23 cellular contexts compared by ENCODE assay signal in the genomic region with DNA sequence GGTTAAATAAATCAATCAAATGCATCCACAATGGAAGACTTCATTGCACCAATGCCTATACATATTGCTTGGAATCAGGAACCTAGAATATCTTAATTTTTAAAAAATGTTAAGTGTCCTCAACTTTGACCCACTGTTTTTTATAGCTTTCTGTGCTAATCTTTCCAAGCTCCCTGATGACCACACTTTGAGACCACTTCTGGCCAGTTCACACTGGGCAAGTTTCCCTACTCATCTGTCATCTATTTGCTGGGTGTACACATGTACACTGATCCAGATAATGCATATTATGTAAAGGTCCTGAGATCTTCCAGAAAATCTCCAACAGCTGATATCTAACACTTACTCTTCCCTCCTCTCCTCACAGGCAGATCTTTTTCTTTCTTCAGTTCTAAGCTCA. TPM values are rescaled to one million over a fixed set of nuclear protein-coding genes. Genes with fewer than 3 reads are reported as not detected.
DNase-seq lines count a peak whose midpoint lies in the region; ATAC-seq, FAIRE-seq and TF ChIP-seq lines count a peak whose summit lies in the region.
"Had no signal": no experiment of that assay in that cellular context is flagged by ENCODE, and none has a peak within 500 bp of the region (broad histone marks: within the 10 kb centered on the region; RNA-seq: fewer than 3 reads in every experiment).

No MANE protein-coding gene starts in this region.

- FAIRE-seq in HepG2 (lab: Jason Lieb, UNC) (no peak), GM12892 (lab: Jason Lieb, UNC) (no peak)
- FAIRE-seq: GM12891 had no signal

- peaks cover 8% of the 10 kb centered on the region for H3K27me3 Mint-ChIP-seq in glutamatergic neuron (ENCODE audit: unreplicated experiment)
- H3K27me3 Mint-ChIP-seq in neural crest cell (ENCODE audit: low read depth) = no peaks in the 10 kb centered on the region
- H3K27me3 Mint-ChIP-seq in stimulated activated naive CD8-positive, alpha-beta T cell treated with anti-CD3 and anti-CD28 coated beads, Interleukin-15, amount 100 ng/mL, for 72 hours = peaks cover 58% of the 10 kb centered on the region

- H3K27ac ChIP-seq in HepG2 (ENCODE audit: extremely low read length, insufficient read depth, low read length) (no peak overlapping the region), right lobe of liver (no peak overlapping the region), transverse colon (no peak overlapping the region)
- H3K27ac ChIP-seq: GM23248, SJCRH30 had no signal

- H3K4me1 Mint-ChIP-seq in glutamatergic neuron (ENCODE audit: low read depth, unreplicated experiment) = peaks cover 10% of the 10 kb centered on the region
- H3K4me1 Mint-ChIP-seq in neural crest cell = peaks cover 29% of the 10 kb centered on the region
- H3K4me1 Mint-ChIP-seq in stimulated activated naive CD8-positive, alpha-beta T cell treated with anti-CD3 and anti-CD28 coated beads, Interleukin-15, amount 100 ng/mL, for 72 hours = no peaks in the 10 kb centered on the region

- intact Hi-C loops in HepG2 (cut with micrococcal nuclease; ENCODE audit: unreplicated experiment) = loop anchor here (10.0 kb wide), 1 partner anchor 228 kb away; a partner anchor contains a TSS
- intact Hi-C loops in right lobe of liver (cut with DNase I) = no loop called here
- intact Hi-C loops in transverse colon (cut with DNase I; ENCODE audit: low total_unique reads) = no loop called here

- TF ChIP-seq RAD21 in HepG2 (CRISPR knock-in tag; IDR thresholded peaks at IDR 0.05) = no peak

- TF ChIP-seq EP300 in HepG2 (IDR thresholded peaks at IDR 0.05; ENCODE audit: low read depth in 2 of 2, low read length in 2 of 2) = no peak
- TF ChIP-seq EP300 in HepG2 (CRISPR knock-in tag; IDR thresholded peaks at IDR 0.05; ENCODE audit: borderline replicate concordance) = no peak
- TF ChIP-seq EP300 in transverse colon (IDR thresholded peaks at IDR 0.05; ENCODE audit: low read depth) = no peak

- BruUV-seq in HepG2 (replicated peaks; lab: Mats Ljungman, UMichigan) = TSS peak; percentile 7

- no peak for TF ChIP-seq CTCF in HepG2 (CRISPR knock-in tag; IDR thresholded peaks at IDR 0.05)
- no peak for TF ChIP-seq CTCF in right lobe of liver (IDR thresholded peaks at IDR 0.05)
- TF ChIP-seq CTCF in glutamatergic neuron (IDR thresholded peaks at IDR 0.05; ENCODE audit: partially characterized antibody, unreplicated experiment) = no peak
- no peak for TF ChIP-seq CTCF in neural crest cell (conservative IDR thresholded peaks at IDR 0.05)
- no peak for TF ChIP-seq CTCF in transverse colon (IDR thresholded peaks at IDR 0.05)

- H3K4me1 ChIP-seq in HepG2 (ENCODE audit: insufficient read depth, low read length) (peaks cover 38% of the 10 kb centered on the region), right lobe of liver (no peaks in the 10 kb centered on the region), transverse colon (peaks cover 0 to 22% (median 10%) of the 10 kb centered on the region in 4 donors)

- H3K9me3 Mint-ChIP-seq in glutamatergic neuron (ENCODE audit: unreplicated experiment) (peaks cover 18% of the 10 kb centered on the region), neural crest cell (peaks cover 7% of the 10 kb centered on the region)
- H3K9me3 Mint-ChIP-seq in stimulated activated naive CD8-positive, alpha-beta T cell treated with anti-CD3 and anti-CD28 coated beads, Interleukin-15, amount 100 ng/mL, for 72 hours = peaks cover 9 to 10% of the 10 kb centered on the region in 2 donors

- H3K36me3 Mint-ChIP-seq in glutamatergic neuron (ENCODE audit: unreplicated experiment) (peaks cover 29% of the 10 kb centered on the region), neural crest cell (ENCODE audit: low read depth) (peaks cover 26% of the 10 kb centered on the region)
- H3K36me3 Mint-ChIP-seq: CD8-positive, alpha-beta T cell had no signal

- peak overlapping the region; percentile 26; the same call in 1 of the 2 replicates for H3K4me2 ChIP-seq in HepG2 (ENCODE audit: low read depth, low read length)

- H3K4me3 Mint-ChIP-seq in glutamatergic neuron (ENCODE audit: unreplicated experiment) = peak overlapping the region; percentile 59
- peak overlapping the region; percentile 20 for H3K4me3 Mint-ChIP-seq in neural crest cell
- no peak overlapping the region for H3K4me3 Mint-ChIP-seq in stimulated activated naive CD8-positive, alpha-beta T cell treated with anti-CD3 and anti-CD28 coated beads, Interleukin-15, amount 100 ng/mL, for 72 hours
- H3K4me3 Mint-ChIP-seq: CD8-positive, alpha-beta T cell; H9 had no signal

- H3K9me3 ChIP-seq in HepG2 (ENCODE audit: low read length) (peaks cover 6% of the 10 kb centered on the region; the same call in 1 of the 2 replicates), right lobe of liver (no peaks in the 10 kb centered on the region), transverse colon (peaks cover 0 to 6% of the 10 kb centered on the region in 2 donors)

- no peak overlapping the region for H2AFZ ChIP-seq in HepG2 (ENCODE audit: low read length)
- H2AFZ ChIP-seq: GM23248 had no signal

- no peaks in the 10 kb centered on the region for H3K27me3 ChIP-seq in HepG2 (ENCODE audit: control insufficient read depth in 1 of 2, insufficient read depth in 2 of 2, low read length in 2 of 2)
- no peaks in the 10 kb centered on the region for H3K27me3 ChIP-seq in right lobe of liver
- no peaks in the 10 kb centered on the region for H3K27me3 ChIP-seq in transverse colon
- H3K27me3 ChIP-seq: SJCRH30 had no signal

- DNase-seq in HepG2 (ENCODE audit: low spot score) = no peak
- no peak for DNase-seq in right lobe of liver
- DNase-seq in glutamatergic neuron = no peak
- DNase-seq in neural crest cell (ENCODE audit: low read depth, low spot score) = no peak
- no peak for DNase-seq in transverse colon
- DNase-seq in kidney tubule cell (ENCODE audit: low spot score) = no peak
- DNase-seq in stimulated activated naive CD8-positive, alpha-beta T cell treated with anti-CD3 and anti-CD28 coated beads, Interleukin-15, amount 100 ng/mL, for 72 hours = no peak
- DNase-seq in GM12892 (ENCODE audit: insufficient read length) = no peak
- DNase-seq: 8988T; C1 segment of cervical spinal cord; CD8-positive, alpha-beta T cell; DND-41; GM23248; H9; KG1; NCI-H1105; NCI-H2029 treated with DMSO at 0.1 percent for 48 hours; NCI-H345; NCI-H524; NCI-H774; SJCRH30 had no signal

- CTCF ChIA-PET in HepG2 (lab: Yijun Ruan, JAX; ENCODE audit: low intra/inter-chr PET ratio, low total read pairs) = interaction anchor here (0.7 kb wide), 1 partner anchor 10 kb away, joined by 4 read pairs; no protein-coding TSS in a partner anchor

- H4K20me1 ChIP-seq in HepG2 (ENCODE audit: insufficient read depth, low read length) = no peaks in the 10 kb centered on the region

- in situ Hi-C loops in HepG2 (cut with HindIII; ENCODE audit: extremely low pct_ligation_motif_present, low pct_unique_long_range_greater_than_20kb) (loop anchor here (10.0 kb wide), 1 partner anchor 108 kb away; no protein-coding TSS in a partner anchor), transverse colon (cut with MboI; ENCODE audit: low pct_ligation_motif_present in 1 of 4, low pct_unique_long_range_greater_than_20kb in 1 of 4, low sequenced_read_pairs in 3 of 4) (no loop called here)

- no peak overlapping the region for H3K9ac ChIP-seq in HepG2 (ENCODE audit: insufficient read depth, low read depth, low read length)
- H3K9ac ChIP-seq: GM23248 had no signal

- no peak overlapping the region for H3K4me3 ChIP-seq in HepG2 (replicated peaks in 1 of 3; ENCODE audit: insufficient read depth in 1 of 3, low read depth in 2 of 3, low read length in 3 of 3)
- no peak overlapping the region for H3K4me3 ChIP-seq in right lobe of liver
- no peak overlapping the region for H3K4me3 ChIP-seq in transverse colon
- H3K4me3 ChIP-seq: GM23248, SJCRH30 had no signal

- TF ChIP-seq POLR2A in HepG2 (IDR thresholded peaks at IDR 0.05; ENCODE audit: insufficient read depth in 1 of 2, low read depth in 2 of 2, low read length in 2 of 2) (no peak), right lobe of liver (IDR thresholded peaks at IDR 0.05) (no peak), transverse colon (IDR thresholded peaks at IDR 0.05) (no peak), GM12892 (IDR thresholded peaks at IDR 0.05; ENCODE audit: low read depth, low read length) (no peak)

- H3K27ac Mint-ChIP-seq in glutamatergic neuron (ENCODE audit: unreplicated experiment) = no peak overlapping the region
- no peak overlapping the region for H3K27ac Mint-ChIP-seq in neural crest cell (ENCODE audit: unreplicated experiment)
- no peak overlapping the region for H3K27ac Mint-ChIP-seq in stimulated activated naive CD8-positive, alpha-beta T cell treated with anti-CD3 and anti-CD28 coated beads, Interleukin-15, amount 100 ng/mL, for 72 hours
- H3K27ac Mint-ChIP-seq: CD8-positive, alpha-beta T cell; H9 had no signal

- POLR2A ChIA-PET in HepG2 (lab: Yijun Ruan, JAX) = no interaction called here

- peaks cover 0 to 3% of the 10 kb centered on the region in 2 experiments; a peak in 2 of 5 replicates for H3K36me3 ChIP-seq in HepG2 (replicated peaks in 1 of 2; ENCODE audit: control insufficient read depth in 1 of 2, insufficient read depth in 2 of 2, low read length in 2 of 2)
- H3K36me3 ChIP-seq in right lobe of liver = no peaks in the 10 kb centered on the region
- no peaks in the 10 kb centered on the region for H3K36me3 ChIP-seq in transverse colon

- peaks cover 77% of the 10 kb centered on the region for H3K79me2 ChIP-seq in HepG2 (ENCODE audit: insufficient read depth, low read length)

- ATAC-seq in HepG2 (no peak), right lobe of liver (no peak)
- ATAC-seq in stimulated activated naive CD8-positive, alpha-beta T cell treated with anti-CD3 and anti-CD28 coated beads, Interleukin-15, amount 100 ng/mL, for 72 hours = no peak
- ATAC-seq: CD8-positive, alpha-beta T cell; Panc1 had no signal

RNA-seq across cellular contexts. Expression of a gene that starts 3.5 kb away (rescaled TPM):
- total RNA-seq in HepG2 (2016; rRNA removed; fragmentation: Illumina TruSeq; extraction: Trizol) (12.2 TPM in 2 replicates), right lobe of liver (10 to 100 TPM in 3 of 6 experiments, 1 to 10 TPM in 3; 6.6 to 17.9 (median 9.4) TPM), glutamatergic neuron (ENCODE audit: unreplicated experiment) (47.8 TPM), neural crest cell (15.9 and 16.1 TPM in 2 replicates), transverse colon (10 to 100 TPM in 3 of 4 donors, 1 to 10 TPM in 1; 8.2 to 21.4 (median 16.3) TPM)
- 1.5 and 2.6 TPM in 2 replicates for total RNA-seq in HepG2 (2016; cell fraction: cytosol; rRNA removed; fragmentation: Illumina TruSeq; extraction: Trizol; ENCODE audit: low read depth)
- total RNA-seq in HepG2 (2016; cell fraction: insoluble cytoplasmic fraction; rRNA removed; fragmentation: Illumina TruSeq; extraction: Trizol) = 10.4 and 11.6 TPM in 2 replicates
- 4.6 and 4.8 TPM in 2 replicates for total RNA-seq in HepG2 (2016; cell fraction: membrane; rRNA removed; fragmentation: Illumina TruSeq; extraction: Trizol)
- total RNA-seq in HepG2 (2016; cell fraction: nucleus; rRNA removed; fragmentation: Illumina TruSeq; extraction: Trizol) = 17.1 and 20.0 TPM in 2 replicates
- polyA plus RNA-seq in HepG2 (2011; rRNA removed) = 9.6 and 11.9 TPM in 2 replicates
- 7.0 and 8.0 TPM in 2 replicates for polyA plus RNA-seq in HepG2 (2011; cell fraction: cytosol; rRNA removed)
- polyA plus RNA-seq in HepG2 (2011; cell fraction: nucleus; rRNA removed) = 11.8 and 12.8 TPM in 2 replicates
- 7.3 and 8.1 TPM in 2 replicates for polyA plus RNA-seq in HepG2 (2012)
- polyA plus RNA-seq in HepG2 (2016; cell fraction: cytosol; fragmentation: Illumina TruSeq; extraction: Trizol; ENCODE audit: low read depth) = 0.26 and 0.42 TPM in 2 replicates
- polyA plus RNA-seq in HepG2 (2016; cell fraction: insoluble cytoplasmic fraction; fragmentation: Illumina TruSeq; extraction: Trizol; ENCODE audit: low read depth) = 7.8 and 8.5 TPM in 2 replicates
- polyA plus RNA-seq in HepG2 (2016; cell fraction: membrane; fragmentation: Illumina TruSeq; extraction: Trizol; ENCODE audit: low read depth) = 1.4 and 1.7 TPM in 2 replicates
- 11.3 and 12.2 TPM in 2 replicates for polyA plus RNA-seq in HepG2 (2016; cell fraction: nucleus; fragmentation: Illumina TruSeq; extraction: Trizol; ENCODE audit: insufficient read depth, low read depth)
- polyA minus RNA-seq in HepG2 (2011; rRNA and poly(A)+ RNA removed; ENCODE audit: low replicate concordance) = 11.6 and 31.0 TPM in 2 replicates
- 13.0 and 13.1 TPM in 2 replicates for polyA minus RNA-seq in HepG2 (2011; cell fraction: cytosol; rRNA and poly(A)+ RNA removed)
- 57.6 and 63.4 TPM in 2 replicates for polyA minus RNA-seq in HepG2 (2011; cell fraction: nucleus; rRNA and poly(A)+ RNA removed)
- polyA plus RNA-seq in GM12892 (2012; ENCODE audit: missing spikeins) = 0.36 TPM

Comparison
In these comparisons a context has a peak if more than half of its experiments do, and no peak if none do; other contexts are left out.
1. H3K4me3 Mint-ChIP-seq: peak in glutamatergic neuron (single experiment) and neural crest cell (single experiment); none in stimulated activated naive CD8-positive, alpha-beta T cell treated with anti-CD3 and anti-CD28 coated beads, Interleukin-15, amount 100 ng/mL, for 72 hours (0 of 2).